16 cellular contexts compared by ENCODE assay signal in genomic region chr11:117392001-117392690, GRCh38.
DNase-seq lines count a peak whose midpoint lies in the region; ATAC-seq and TF ChIP-seq lines count a peak whose summit lies in the region.
"Had no signal": no experiment of that assay in that cellular context is flagged by ENCODE, and none has a peak within 500 bp of the region (broad histone marks: within the 10 kb centered on the region; RNA-seq: fewer than 3 reads in every experiment).

No MANE protein-coding gene starts in this region.

- no peak overlapping the region for H3K4me3 Mint-ChIP-seq in CD8-positive, alpha-beta T cell
- H3K4me3 Mint-ChIP-seq: CD4-positive, alpha-beta memory T cell; GM23338 had no signal

- H3K4ac ChIP-seq in trophoblast cell (ENCODE audit: low read depth, low read length), result no peak overlapping the region

- H2BK5ac ChIP-seq in trophoblast cell (ENCODE audit: low read depth, low read length, poor library complexity), result no peak overlapping the region

- H3K23ac ChIP-seq in trophoblast cell (ENCODE audit: low read length), result no peak overlapping the region

- no peak for TF ChIP-seq CTCF in left ventricle myocardium inferior (IDR thresholded peaks at IDR 0.05; ENCODE audit: borderline replicate concordance)
- TF ChIP-seq CTCF in CD8-positive, alpha-beta T cell (IDR thresholded peaks at IDR 0.05), result no peak

- H3K4me1 Mint-ChIP-seq in CD8-positive, alpha-beta T cell (ENCODE audit: low read depth), result no peaks in the 10 kb centered on the region
- H3K4me1 Mint-ChIP-seq: GM23338 had no signal

- H3K4me1 ChIP-seq in left ventricle myocardium inferior (no peaks in the 10 kb centered on the region), trophoblast cell (ENCODE audit: control insufficient read depth in 1 of 2, insufficient read depth in 2 of 2, low read length in 2 of 2) (peaks cover 4 to 6% of the 10 kb centered on the region in 2 experiments)
- no peaks in the 10 kb centered on the region for H3K4me1 ChIP-seq in CD8-positive, alpha-beta T cell (ENCODE audit: insufficient read depth, low read length)
- H3K4me1 ChIP-seq: BE2C had no signal

- peaks cover 90% of the 10 kb centered on the region for H3K36me3 Mint-ChIP-seq in CD8-positive, alpha-beta T cell

- H2AFZ ChIP-seq in trophoblast cell (ENCODE audit: insufficient read depth, low read length, poor library complexity), result no peak overlapping the region
- H2AFZ ChIP-seq: GM23338 had no signal

- no peak overlapping the region for H3K14ac ChIP-seq in trophoblast cell (ENCODE audit: low read length)

- H3K27ac Mint-ChIP-seq in CD8-positive, alpha-beta T cell, result no peak overlapping the region
- H3K27ac Mint-ChIP-seq: GM23338 had no signal

- H3K79me2 ChIP-seq in trophoblast cell (ENCODE audit: control insufficient read depth, insufficient read depth, low read length, poor library complexity), result no peaks in the 10 kb centered on the region

- no peaks in the 10 kb centered on the region for H3K79me1 ChIP-seq in trophoblast cell (ENCODE audit: low read length)

- no peaks in the 10 kb centered on the region for H3K27me3 Mint-ChIP-seq in CD8-positive, alpha-beta T cell (ENCODE audit: low read depth)
- H3K27me3 Mint-ChIP-seq: CD4-positive, alpha-beta memory T cell had no signal

- H4K12ac ChIP-seq in trophoblast cell (ENCODE audit: low read depth, low read length), result no peak overlapping the region

- POLR2A ChIA-PET in CD8-positive, alpha-beta T cell (lab: Charles Lee), result interaction anchor here (0.6 kb wide), 1 partner anchor 207 kb away, joined by 3 read pairs; no protein-coding TSS in a partner anchor

- no peak overlapping the region for H2AK5ac ChIP-seq in trophoblast cell (ENCODE audit: low read length)

- H2BK120ac ChIP-seq in trophoblast cell (ENCODE audit: insufficient read depth, low read length, poor library complexity), result no peak overlapping the region

- DNase-seq in Right ventricle myocardium inferior (ENCODE audit: missing footprints) (peak; percentile 58), left ventricle myocardium inferior (no peak), islet precursor cell (peak; percentile 45), trophoblast cell (no peak), activated gamma-delta T cell treated with Interleukin-2 at 50 U/mL for 16 hours (no peak)
- no peak for DNase-seq in CD8-positive, alpha-beta T cell
- DNase-seq: BE2C; CD4-positive, alpha-beta memory T cell; COR-L47; DMS153; DMS79 treated with DMSO at 0.1 percent for 48 hours; EL; H7 had no signal

- no peak overlapping the region for H4K91ac ChIP-seq in trophoblast cell (ENCODE audit: low read depth, low read length)

- H3K9me3 Mint-ChIP-seq in CD8-positive, alpha-beta T cell, result no peaks in the 10 kb centered on the region

- WGBS in trophoblast cell (ENCODE audit: extremely low coverage, insufficient coverage, insufficient read length), result no CpG with 5 or more reads among the region's 12 CpGs

- H3K36me3 ChIP-seq in left ventricle myocardium inferior (peaks cover 84% of the 10 kb centered on the region), trophoblast cell (ENCODE audit: control insufficient read depth in 1 of 2, insufficient read depth in 2 of 2, low read length in 2 of 2) (peaks cover 45 to 47% of the 10 kb centered on the region in 2 experiments)
- H3K36me3 ChIP-seq in CD8-positive, alpha-beta T cell (ENCODE audit: insufficient read depth, low read length), result peaks cover 40% of the 10 kb centered on the region

- H3K27me3 ChIP-seq in left ventricle myocardium inferior (ENCODE audit: low read depth) (no peaks in the 10 kb centered on the region), trophoblast cell (ENCODE audit: insufficient read depth, low read length) (no peaks in the 10 kb centered on the region)
- H3K27me3 ChIP-seq in CD8-positive, alpha-beta T cell (ENCODE audit: insufficient read depth, low read length), result no peaks in the 10 kb centered on the region
- H3K27me3 ChIP-seq: BE2C had no signal

- no peak overlapping the region for H3K27ac ChIP-seq in left ventricle myocardium inferior (replicated peaks)
- H3K27ac ChIP-seq in trophoblast cell (ENCODE audit: low read depth, low read length), result no peak overlapping the region
- H3K27ac ChIP-seq in CD8-positive, alpha-beta T cell (ENCODE audit: low read depth, low read length), result no peak overlapping the region
- H3K27ac ChIP-seq: C4-2B had no signal

- H3K9ac ChIP-seq in trophoblast cell (ENCODE audit: low read length), result no peak overlapping the region

- no peak overlapping the region for H4K8ac ChIP-seq in trophoblast cell (ENCODE audit: low read depth, low read length)

- no peak overlapping the region for H3K4me3 ChIP-seq in left ventricle myocardium inferior
- peak overlapping the region; percentile 14 for H3K4me3 ChIP-seq in trophoblast cell (ENCODE audit: low read depth, low read length)
- no peak overlapping the region for H3K4me3 ChIP-seq in CD8-positive, alpha-beta T cell (ENCODE audit: low read depth, low read length)
- H3K4me3 ChIP-seq: GM23338 had no signal

- no peak for ATAC-seq in Right ventricle myocardium inferior
- ATAC-seq in HG03521 (IDR thresholded peaks at IDR 0.05; ENCODE audit: unreplicated experiment), result no peak
- no peak for ATAC-seq in CD8-positive, alpha-beta T cell
- ATAC-seq: GM23338 had no signal

- no peak overlapping the region for H3K4me2 ChIP-seq in trophoblast cell (ENCODE audit: low read length)
- H3K4me2 ChIP-seq: GM23338 had no signal

- intact Hi-C loops in Right ventricle myocardium inferior (cut with DNase I), result no loop called here
- intact Hi-C loops in left ventricle myocardium inferior (cut with micrococcal nuclease), result no loop called here
- intact Hi-C loops in CD8-positive, alpha-beta T cell (cut with DNase I, micrococcal nuclease), result no loop called here

- CTCF ChIA-PET in CD8-positive, alpha-beta T cell (lab: Charles Lee), result interaction anchor here (1.4 kb wide), 1 partner anchor 34 kb away, joined by 3 read pairs; no protein-coding TSS in a partner anchor

- H3K18ac ChIP-seq in trophoblast cell (ENCODE audit: low read length), result no peak overlapping the region

- H3K9me3 ChIP-seq in left ventricle myocardium inferior (replicated peaks) (no peaks in the 10 kb centered on the region), trophoblast cell (ENCODE audit: insufficient read depth, low read depth, low read length) (peaks cover 6% of the 10 kb centered on the region)
- H3K9me3 ChIP-seq in CD8-positive, alpha-beta T cell (ENCODE audit: low read length), result no peaks in the 10 kb centered on the region
- H3K9me3 ChIP-seq: BE2C had no signal

- no peak overlapping the region for H2BK12ac ChIP-seq in trophoblast cell (ENCODE audit: low read length)

Comparison
In these comparisons a context has a peak if more than half of its experiments do, and no peak if none do; other contexts are left out.
1. DNase-seq: peak in Right ventricle myocardium inferior (single experiment) and islet precursor cell (single experiment); none in left ventricle myocardium inferior (single experiment), trophoblast cell (0 of 2), activated gamma-delta T cell treated with Interleukin-2 at 50 U/mL for 16 hours (single experiment) and CD8-positive, alpha-beta T cell (0 of 7).